In the genomic region with DNA sequence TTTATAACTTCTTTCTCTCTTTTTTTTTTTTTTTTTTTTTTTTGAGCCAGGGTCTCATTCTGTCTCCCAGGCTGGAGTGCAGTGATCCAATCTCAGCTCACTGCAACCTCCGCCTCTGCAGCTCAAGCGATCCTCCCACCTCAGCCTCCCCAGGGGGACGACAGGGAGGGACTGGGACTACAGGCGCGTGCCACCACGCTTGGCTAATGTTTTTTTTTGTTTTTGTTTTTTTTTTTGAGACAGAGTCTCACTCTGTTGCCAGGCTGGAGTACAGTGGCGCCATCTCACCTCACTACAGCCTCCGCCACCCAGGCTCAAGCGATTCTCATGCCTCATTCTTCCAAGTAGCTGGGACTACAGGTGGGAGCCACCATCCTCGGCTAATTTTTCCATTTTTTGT, we compare ENCODE assay signal across 15 cellular contexts. TPM values are rescaled to one million over a fixed set of nuclear protein-coding genes. Genes with fewer than 3 reads are reported as not detected.
DNase-seq lines count a peak whose midpoint lies in the region; ATAC-seq and TF ChIP-seq lines count a peak whose summit lies in the region.
"Had no signal": no experiment of that assay in that cellular context is flagged by ENCODE, and none has a peak within 500 bp of the region (broad histone marks: within the 10 kb centered on the region; RNA-seq: fewer than 3 reads in every experiment).

No MANE protein-coding gene starts in this region.

- DNase-seq in Calu3, result no peak
- no peak for DNase-seq in endothelial cell (ENCODE audit: low spot score)
- DNase-seq in DMS 273 (lab: John Stamatoyannopoulos, UW; ENCODE audit: unreplicated experiment), result no peak
- DNase-seq: C1 segment of cervical spinal cord; CD4-positive, alpha-beta memory T cell; DMS 273 treated with DMSO at 0.1 percent for 48 hours; DMS79; EL; GDM1; H7; HCEC 1CT had no signal

- H3K27ac Mint-ChIP-seq in Calu3 (ENCODE audit: unreplicated experiment), result peak overlapping the region; percentile 66
- peak overlapping the region; percentile 19 to 77 (median 40) for H3K27ac Mint-ChIP-seq in nephron
- no peak overlapping the region for H3K27ac Mint-ChIP-seq in endothelial cell (ENCODE audit: unreplicated experiment)
- H3K27ac Mint-ChIP-seq: CD4-positive, alpha-beta memory T cell had no signal

- TF ChIP-seq CTCF in Calu3 (IDR thresholded peaks at IDR 0.05; ENCODE audit: unreplicated experiment) (no peak), HEK293 (tag by site-specific recombination; IDR thresholded peaks at IDR 0.05) (no peak), nephron (IDR thresholded peaks at IDR 0.05; ENCODE audit: unreplicated experiment in 3 of 3) (no peak), endothelial cell (IDR thresholded peaks at IDR 0.05; ENCODE audit: unreplicated experiment) (no peak)

- no peak overlapping the region for H3K4me3 ChIP-seq in HEK293 (ENCODE audit: low read depth, low read length)
- H3K4me3 ChIP-seq: GM23248 had no signal

- H3K27me3 Mint-ChIP-seq in Calu3 (ENCODE audit: unreplicated experiment), result no peaks in the 10 kb centered on the region
- H3K27me3 Mint-ChIP-seq in nephron (ENCODE audit: low read depth), result no peaks in the 10 kb centered on the region
- no peaks in the 10 kb centered on the region for H3K27me3 Mint-ChIP-seq in endothelial cell (ENCODE audit: unreplicated experiment)

- no peaks in the 10 kb centered on the region for H3K36me3 Mint-ChIP-seq in Calu3 (ENCODE audit: insufficient read depth, unreplicated experiment)
- no peaks in the 10 kb centered on the region for H3K36me3 Mint-ChIP-seq in nephron (ENCODE audit: low read depth)
- H3K36me3 Mint-ChIP-seq in endothelial cell (ENCODE audit: low read depth, unreplicated experiment), result no peaks in the 10 kb centered on the region

- ATAC-seq in HG02970 (IDR thresholded peaks at IDR 0.05; ENCODE audit: low FRiP score, unreplicated experiment), result no peak

- H3K4me3 Mint-ChIP-seq in Calu3 (ENCODE audit: low read depth, unreplicated experiment) (peak overlapping the region; percentile 17), nephron (no peak overlapping the region), endothelial cell (ENCODE audit: unreplicated experiment) (no peak overlapping the region)

- H3K9me3 Mint-ChIP-seq in Calu3 (ENCODE audit: low read depth, unreplicated experiment) (no peaks in the 10 kb centered on the region), nephron (no peaks in the 10 kb centered on the region), endothelial cell (ENCODE audit: unreplicated experiment) (no peaks in the 10 kb centered on the region)
- H3K9me3 Mint-ChIP-seq: CD4-positive, alpha-beta memory T cell had no signal

- intact Hi-C loops in Calu3 (cut with micrococcal nuclease; ENCODE audit: unreplicated experiment), result no loop called here

- CTCF ChIA-PET in Calu3 (lab: Charles Lee) (interaction anchor here (0.6 to 1.3 kb wide), 7 partner anchors 18 to 171 kb away, joined by 3 to 7 read pairs (median 4); a partner anchor contains a TSS), HEK293 (lab: Yijun Ruan, JAX) (interaction anchor here (0.6 to 1.6 kb wide), 2 partner anchors 15 to 392 kb away, joined by 3 to 5 read pairs; a partner anchor contains a TSS)

- peaks cover 13% of the 10 kb centered on the region for H3K4me1 Mint-ChIP-seq in Calu3 (ENCODE audit: low read depth, unreplicated experiment)
- peaks cover 11% of the 10 kb centered on the region for H3K4me1 Mint-ChIP-seq in nephron
- no peaks in the 10 kb centered on the region for H3K4me1 Mint-ChIP-seq in endothelial cell (ENCODE audit: unreplicated experiment)
- H3K4me1 Mint-ChIP-seq: CD4-positive, alpha-beta memory T cell had no signal

- POLR2A ChIA-PET in HEK293 (lab: Yijun Ruan, JAX), result interaction anchor here (0.7 to 1.4 kb wide), 2 partner anchors 17 to 83 kb away, joined by 3 to 4 read pairs; a partner anchor contains a TSS

- H3K4me1 ChIP-seq in HEK293 (ENCODE audit: control insufficient read depth, insufficient read depth, low read length), result no peaks in the 10 kb centered on the region; the same call in 1 of the 2 replicates

- H3K27ac ChIP-seq in HEK293 (ENCODE audit: extremely low read depth, low read depth, low read length), result no peak overlapping the region
- H3K27ac ChIP-seq: GM23248 had no signal

- no peaks in the 10 kb centered on the region for H3K36me3 ChIP-seq in HEK293 (ENCODE audit: control insufficient read depth in 2 of 2, insufficient read depth in 1 of 2, low read length in 2 of 2)

- BruUV-seq in Calu3 (replicated peaks; lab: Mats Ljungman, UMichigan), result no TSS peak

- no peaks in the 10 kb centered on the region for H3K9me3 ChIP-seq in HEK293 (ENCODE audit: control insufficient read depth, insufficient read depth, low read depth, low read length)

TF ChIP-seq in HEK293, 187 proteins besides CTCF, POLR2A, EP300 and RAD21 (continues in another document):
- TF ChIP-seq WT1 (tag by site-specific recombination; IDR thresholded peaks at IDR 0.05), result peak; percentile 70; the same call in 1 of the 2 replicates
- no peak for TF ChIP-seq SP3 (tag by site-specific recombination; IDR thresholded peaks at IDR 0.05)
- TF ChIP-seq, protein P1, sequence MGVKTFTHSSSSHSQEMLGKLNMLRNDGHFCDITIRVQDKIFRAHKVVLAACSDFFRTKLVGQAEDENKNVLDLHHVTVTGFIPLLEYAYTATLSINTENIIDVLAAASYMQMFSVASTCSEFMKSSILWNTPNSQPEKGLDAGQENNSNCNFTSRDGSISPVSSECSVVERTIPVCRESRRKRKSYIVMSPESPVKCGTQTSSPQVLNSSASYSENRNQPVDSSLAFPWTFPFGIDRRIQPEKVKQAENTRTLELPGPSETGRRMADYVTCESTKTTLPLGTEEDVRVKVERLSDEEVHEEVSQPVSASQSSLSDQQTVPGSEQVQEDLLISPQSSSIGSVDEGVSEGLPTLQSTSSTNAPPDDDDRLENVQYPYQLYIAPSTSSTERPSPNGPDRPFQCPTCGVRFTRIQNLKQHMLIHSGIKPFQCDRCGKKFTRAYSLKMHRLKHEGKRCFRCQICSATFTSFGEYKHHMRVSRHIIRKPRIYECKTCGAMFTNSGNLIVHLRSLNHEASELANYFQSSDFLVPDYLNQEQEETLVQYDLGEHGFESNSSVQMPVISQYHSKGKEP (tag by site-specific recombination; IDR thresholded peaks at IDR 0.05), result no peak
- no peak for TF ChIP-seq ZNF596 (tag by site-specific recombination; IDR thresholded peaks at IDR 0.05)
- 0 out of 2 replicates have a peak, but pooled peaks have one; percentile 61 for TF ChIP-seq EGR2 (tag by site-specific recombination; IDR thresholded peaks at IDR 0.05; ENCODE audit: low read depth)
- TF ChIP-seq ZNF501 (tag by site-specific recombination; IDR thresholded peaks at IDR 0.05), result no peak
- no peak for TF ChIP-seq HOXD13 (CRISPR knock-in tag; IDR thresholded peaks at IDR 0.05; ENCODE audit: borderline replicate concordance)
- TF ChIP-seq GFI1B (tag by site-specific recombination; IDR thresholded peaks at IDR 0.05), result no peak
- peak; percentile 28; the same call in 1 of the 2 replicates for TF ChIP-seq SCRT1 (tag by site-specific recombination; IDR thresholded peaks at IDR 0.05; ENCODE audit: borderline replicate concordance)
- TF ChIP-seq, protein P2, sequence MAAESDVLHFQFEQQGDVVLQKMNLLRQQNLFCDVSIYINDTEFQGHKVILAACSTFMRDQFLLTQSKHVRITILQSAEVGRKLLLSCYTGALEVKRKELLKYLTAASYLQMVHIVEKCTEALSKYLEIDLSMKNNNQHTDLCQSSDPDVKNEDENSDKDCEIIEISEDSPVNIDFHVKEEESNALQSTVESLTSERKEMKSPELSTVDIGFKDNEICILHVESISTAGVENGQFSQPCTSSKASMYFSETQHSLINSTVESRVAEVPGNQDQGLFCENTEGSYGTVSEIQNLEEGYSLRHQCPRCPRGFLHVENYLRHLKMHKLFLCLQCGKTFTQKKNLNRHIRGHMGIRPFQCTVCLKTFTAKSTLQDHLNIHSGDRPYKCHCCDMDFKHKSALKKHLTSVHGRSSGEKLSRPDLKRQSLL (tag by site-specific recombination; IDR thresholded peaks at IDR 0.05), result no peak
- no peak for TF ChIP-seq ZNF529 (tag by site-specific recombination; IDR thresholded peaks at IDR 0.05; ENCODE audit: insufficient replicate concordance)
- TF ChIP-seq ZNF76 (tag by site-specific recombination; IDR thresholded peaks at IDR 0.05; ENCODE audit: borderline replicate concordance, low read depth), result no peak
- TF ChIP-seq, protein P3, sequence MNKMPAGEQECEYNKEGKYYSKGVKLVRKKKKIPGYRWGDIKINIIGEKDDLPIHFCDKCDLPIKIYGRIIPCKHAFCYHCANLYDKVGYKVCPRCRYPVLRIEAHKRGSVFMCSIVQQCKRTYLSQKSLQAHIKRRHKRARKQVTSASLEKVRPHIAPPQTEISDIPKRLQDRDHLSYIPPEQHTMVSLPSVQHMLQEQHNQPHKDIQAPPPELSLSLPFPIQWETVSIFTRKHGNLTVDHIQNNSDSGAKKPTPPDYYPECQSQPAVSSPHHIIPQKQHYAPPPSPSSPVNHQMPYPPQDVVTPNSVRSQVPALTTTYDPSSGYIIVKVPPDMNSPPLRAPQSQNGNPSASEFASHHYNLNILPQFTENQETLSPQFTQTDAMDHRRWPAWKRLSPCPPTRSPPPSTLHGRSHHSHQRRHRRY (tag by site-specific recombination; IDR thresholded peaks at IDR 0.05), result no peak
- TF ChIP-seq ZNF658 (tag by site-specific recombination; IDR thresholded peaks at IDR 0.05), result no peak
- TF ChIP-seq ZNF530 (tag by site-specific recombination; IDR thresholded peaks at IDR 0.05; ENCODE audit: low read depth), result no peak
- TF ChIP-seq ZNF626 (tag by site-specific recombination; IDR thresholded peaks at IDR 0.05), result no peak
- no peak for TF ChIP-seq ZNF341 (tag by site-specific recombination; IDR thresholded peaks at IDR 0.05; ENCODE audit: low read depth)
- TF ChIP-seq ZNF707 (tag by site-specific recombination; IDR thresholded peaks at IDR 0.05), result no peak
- TF ChIP-seq, protein P4, sequence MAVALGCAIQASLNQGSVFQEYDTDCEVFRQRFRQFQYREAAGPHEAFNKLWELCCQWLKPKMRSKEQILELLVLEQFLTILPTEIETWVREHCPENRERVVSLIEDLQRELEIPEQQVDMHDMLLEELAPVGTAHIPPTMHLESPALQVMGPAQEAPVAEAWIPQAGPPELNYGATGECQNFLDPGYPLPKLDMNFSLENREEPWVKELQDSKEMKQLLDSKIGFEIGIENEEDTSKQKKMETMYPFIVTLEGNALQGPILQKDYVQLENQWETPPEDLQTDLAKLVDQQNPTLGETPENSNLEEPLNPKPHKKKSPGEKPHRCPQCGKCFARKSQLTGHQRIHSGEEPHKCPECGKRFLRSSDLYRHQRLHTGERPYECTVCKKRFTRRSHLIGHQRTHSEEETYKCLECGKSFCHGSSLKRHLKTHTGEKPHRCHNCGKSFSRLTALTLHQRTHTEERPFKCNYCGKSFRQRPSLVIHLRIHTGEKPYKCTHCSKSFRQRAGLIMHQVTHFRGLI (tag by site-specific recombination; IDR thresholded peaks at IDR 0.05), result no peak

RNA-seq across cellular contexts. Expression of a gene that starts 17.7 kb away (rescaled TPM):
- total RNA-seq in Calu3 (2022) (79.5 and 85.6 TPM in 2 replicates), endothelial cell (ENCODE audit: unreplicated experiment) (39.7 TPM)

RNA-seq across cellular contexts. Expression of a gene that starts 23.0 kb away (rescaled TPM):
- total RNA-seq in Calu3 (2022) (113 and 118 TPM in 2 replicates), endothelial cell (ENCODE audit: unreplicated experiment) (32.4 TPM)
